In genomic region chr6:136235233-136235564, GRCh38 we compare ENCODE assay signal across 23 cellular contexts. TPM values are rescaled to one million over a fixed set of nuclear protein-coding genes. Genes with fewer than 3 reads are reported as not detected.
DNase-seq lines count a peak whose midpoint lies in the region; TF ChIP-seq lines count a peak whose summit lies in the region.
"Had no signal": no experiment of that assay in that cellular context is flagged by ENCODE, and none has a peak within 500 bp of the region (broad histone marks: within the 10 kb centered on the region; RNA-seq: fewer than 3 reads in every experiment).

No MANE protein-coding gene starts in this region.

- CTCF ChIA-PET in MCF 10A (lab: Yijun Ruan, JAX): interaction anchor here (0.6 to 3.4 kb wide), 4 partner anchors 9 to 644 kb away, joined by 3 to 36 read pairs (median 3); partner anchors contain the start of gene MTFR2

- POLR2A ChIA-PET in MCF 10A (lab: Yijun Ruan, JAX): interaction anchor here (1.5 kb wide), 1 partner anchor 15 kb away, joined by 3 read pairs; the partner anchor contains the start of gene MTFR2

- H3K4me3 ChIP-seq in breast epithelium (no peak overlapping the region), epithelial cell of esophagus (ENCODE audit: low read length) (no peak overlapping the region), skeletal muscle cell (ENCODE audit: low read depth, low read length) (no peak overlapping the region), uterus (no peak overlapping the region)
- H3K4me3 ChIP-seq: neural progenitor cell, prostate gland, smooth muscle cell had no signal

- H3K27ac Mint-ChIP-seq in MCF 10A (ENCODE audit: low read depth, unreplicated experiment): no peak overlapping the region
- H3K27ac Mint-ChIP-seq: activated naive CD8-positive, alpha-beta T cell treated with anti-CD3 and anti-CD28 coated beads, Interleukin-2, amount 50 U/mL, for 24 hours; CD8-positive, alpha-beta T cell; neural progenitor cell had no signal

- peaks cover 5% of the 10 kb centered on the region for H3K4me1 Mint-ChIP-seq in MCF 10A (ENCODE audit: insufficient read depth, unreplicated experiment)
- H3K4me1 Mint-ChIP-seq: neural progenitor cell had no signal

- H3K36me3 ChIP-seq in breast epithelium: no peaks in the 10 kb centered on the region
- no peaks in the 10 kb centered on the region for H3K36me3 ChIP-seq in uterus
- H3K36me3 ChIP-seq: neural progenitor cell, prostate gland had no signal

- intact Hi-C loops in MCF 10A (cut with micrococcal nuclease): no loop called here
- intact Hi-C loops in breast epithelium (cut with DNase I; ENCODE audit: low total_unique reads): no loop called here
- intact Hi-C loops in uterus (cut with DNase I; ENCODE audit: low total_unique reads): no loop called here

- no peaks in the 10 kb centered on the region for H3K9me3 ChIP-seq in breast epithelium
- no peaks in the 10 kb centered on the region for H3K9me3 ChIP-seq in uterus
- H3K9me3 ChIP-seq: prostate gland had no signal

- TF ChIP-seq CTCF in MCF 10A (IDR thresholded peaks at IDR 0.05; ENCODE audit: unreplicated experiment): no peak
- no peak for TF ChIP-seq CTCF in breast epithelium (IDR thresholded peaks at IDR 0.05)
- TF ChIP-seq CTCF in epithelial cell of esophagus (IDR thresholded peaks at IDR 0.05; ENCODE audit: insufficient read depth, low read depth, low read length, missing control alignments): no peak
- TF ChIP-seq CTCF in uterus (IDR thresholded peaks at IDR 0.05): no peak

- H3K36me3 Mint-ChIP-seq in MCF 10A (ENCODE audit: insufficient read depth, unreplicated experiment): peaks cover 6% of the 10 kb centered on the region
- H3K36me3 Mint-ChIP-seq: neural progenitor cell had no signal

- H3K9me3 Mint-ChIP-seq in MCF 10A (ENCODE audit: unreplicated experiment): no peaks in the 10 kb centered on the region
- H3K9me3 Mint-ChIP-seq: activated naive CD8-positive, alpha-beta T cell treated with anti-CD3 and anti-CD28 coated beads, Interleukin-2, amount 50 U/mL, for 24 hours; CD8-positive, alpha-beta T cell; neural progenitor cell had no signal

- H3K27ac ChIP-seq in breast epithelium (no peak overlapping the region), uterus (no peak overlapping the region)
- H3K27ac ChIP-seq: neural progenitor cell, prostate gland, VCaP had no signal

- H3K27me3 ChIP-seq in breast epithelium: no peaks in the 10 kb centered on the region
- no peaks in the 10 kb centered on the region for H3K27me3 ChIP-seq in uterus
- H3K27me3 ChIP-seq: neural progenitor cell had no signal

- no peaks in the 10 kb centered on the region for H3K27me3 Mint-ChIP-seq in MCF 10A (ENCODE audit: insufficient read depth, unreplicated experiment)
- H3K27me3 Mint-ChIP-seq: activated naive CD8-positive, alpha-beta T cell treated with anti-CD3 and anti-CD28 coated beads, Interleukin-2, amount 50 U/mL, for 24 hours had no signal

- DNase-seq in MCF 10A (ENCODE audit: unreplicated experiment): peak; percentile 8
- no peak for DNase-seq in breast epithelium (ENCODE audit: low spot score in 2 of 2)
- DNase-seq in NCI-H526 (lab: John Stamatoyannopoulos, UW): peak; percentile 81 to 85
- peak; percentile 71 for DNase-seq in epithelial cell of esophagus (ENCODE audit: low read depth)
- DNase-seq in skeletal muscle cell (ENCODE audit: low read depth): peak; percentile 41
- no peak for DNase-seq in 8988T
- DNase-seq in uterus: no peak
- DNase-seq in amniotic stem cell (lab: John Stamatoyannopoulos, UW): no peak
- DNase-seq: activated naive CD8-positive, alpha-beta T cell treated with anti-CD3 and anti-CD28 coated beads, Interleukin-2, amount 50 U/mL, for 24 hours; CD8-positive, alpha-beta T cell; effector CD8-positive, alpha-beta T cell; hypothalamus; KG1; left colon; NCI-H1092 treated with DMSO at 0.1 percent for 48 hours; NCI-H2171 treated with DMSO at 0.1 percent for 48 hours; stimulated activated CD8-positive, alpha-beta memory T cell treated with anti-CD3 and anti-CD28 coated beads, Interleukin-4, amount 100 ng/mL, for 48 hours; substantia nigra; T-helper 1 cell had no signal

- H3K4me1 ChIP-seq in breast epithelium (no peaks in the 10 kb centered on the region), uterus (no peaks in the 10 kb centered on the region)
- H3K4me1 ChIP-seq: neural progenitor cell, prostate gland had no signal

- TF ChIP-seq POLR2A in breast epithelium (IDR thresholded peaks at IDR 0.05): no peak
- no peak for TF ChIP-seq POLR2A in uterus (IDR thresholded peaks at IDR 0.05)

- BruUV-seq in MCF 10A (replicated peaks; lab: Mats Ljungman, UMichigan): no TSS peak

- no peak overlapping the region for H3K4me3 Mint-ChIP-seq in MCF 10A (ENCODE audit: unreplicated experiment)
- H3K4me3 Mint-ChIP-seq: activated naive CD8-positive, alpha-beta T cell treated with anti-CD3 and anti-CD28 coated beads, Interleukin-2, amount 50 U/mL, for 24 hours; CD8-positive, alpha-beta T cell; neural progenitor cell had no signal

RNA-seq across cellular contexts. Expression of gene MTFR2, which starts 14.9 kb away (rescaled TPM):
- total RNA-seq in MCF 10A (2022) (5.2 and 6.0 TPM in 2 replicates), breast epithelium (1 to 10 TPM in 1 of 3 donors, under 1 TPM in 2; 0.66 to 2.7 (median 0.73) TPM), uterus (1 to 10 TPM in 1 of 4 donors, not detected in 3; 2.4 TPM)

RNA-seq across cellular contexts. Expression of gene BCLAF1, which starts 54.4 kb away (rescaled TPM):
- total RNA-seq in MCF 10A (2022) (175 and 178 TPM in 2 replicates), breast epithelium (100 to 1,000 TPM; 136 to 218 (median 151) TPM), uterus (100 to 1,000 TPM in 3 of 4 donors, 10 to 100 TPM in 1; 34.6 to 237 (median 211) TPM)

Comparison
In these comparisons a context has a peak if more than half of its experiments do, and no peak if none do; other contexts are left out.
1. DNase-seq: peak in MCF 10A (single experiment), NCI-H526 (2 of 2), epithelial cell of esophagus (single experiment) and skeletal muscle cell (single experiment); none in breast epithelium (0 of 2), 8988T (single experiment), uterus (0 of 2) and amniotic stem cell (single experiment).